16 cellular contexts compared by ENCODE assay signal in genomic region chr1:56301791-56302190, GRCh38.
DNase-seq lines count a peak whose midpoint lies in the region; ATAC-seq and TF ChIP-seq lines count a peak whose summit lies in the region.
"Had no signal": no experiment of that assay in that cellular context is flagged by ENCODE, and none has a peak within 500 bp of the region (broad histone marks: within the 10 kb centered on the region; RNA-seq: fewer than 3 reads in every experiment).

No MANE protein-coding gene starts in this region.

- TF ChIP-seq CTCF in RWPE2 (IDR thresholded peaks at IDR 0.05; ENCODE audit: poor library complexity, severe bottlenecking) (no peak), fibroblast of mammary gland (conservative IDR thresholded peaks at IDR 0.05; ENCODE audit: control insufficient read depth, insufficient read depth, low read depth, low read length) (no peak), left ventricle myocardium inferior (IDR thresholded peaks at IDR 0.05; ENCODE audit: borderline replicate concordance) (no peak)

- H3K36me3 ChIP-seq in RWPE2 (ENCODE audit: low read depth) (no peaks in the 10 kb centered on the region), left ventricle myocardium inferior (no peaks in the 10 kb centered on the region)
- H3K36me3 ChIP-seq: heart left ventricle, transverse colon had no signal

- H3K4me3 ChIP-seq in RWPE2 (ENCODE audit: severe bottlenecking) (no peak overlapping the region), fibroblast of mammary gland (ENCODE audit: control insufficient read depth, low read depth, low read length) (no peak overlapping the region), skeletal muscle cell (ENCODE audit: low read depth, low read length) (no peak overlapping the region), left ventricle myocardium inferior (no peak overlapping the region)
- H3K4me3 ChIP-seq: heart left ventricle, transverse colon had no signal

- CTCF ChIA-PET in activated CD8-positive, alpha-beta T cell treated with anti-CD3 and anti-CD28 coated beads, Interleukin-2, amount 10 ng/mL, durations not matched to agents 7 days and 5 days (lab: Charles Lee), result no interaction called here

- intact Hi-C loops in left ventricle myocardium inferior (cut with micrococcal nuclease), result no loop called here

- H3K4me1 ChIP-seq in RWPE2 (ENCODE audit: insufficient read depth, poor library complexity, severe bottlenecking), result no peaks in the 10 kb centered on the region
- H3K4me1 ChIP-seq in left ventricle myocardium inferior, result peaks cover 53% of the 10 kb centered on the region

- DNase-seq in GM03348 (ENCODE audit: low spot score) (peak; percentile 43), RWPE2 (ENCODE audit: low spot score) (no peak), fibroblast of mammary gland (ENCODE audit: low read depth) (peak; percentile 89), skeletal muscle cell (ENCODE audit: low read depth) (peak; percentile 53), RKO (ENCODE audit: low spot score) (no peak), left ventricle myocardium inferior (no peak)
- DNase-seq in activated CD8-positive, alpha-beta T cell treated with anti-CD3 and anti-CD28 coated beads, Interleukin-2, amount 10 ng/mL, durations not matched to agents 7 days and 5 days, result no peak
- DNase-seq: activated CD4-positive, alpha-beta T cell treated with anti-CD3 and anti-CD28 coated beads, Interleukin-2, amount 10 ng/mL, durations not matched to agents 7 days and 5 days; anterior cingulate cortex; heart left ventricle; left cardiac atrium; NCI-H187 treated with DMSO at 0.1 percent for 48 hours; NCI-H82; T-helper 9 cell; transverse colon had no signal

- no peak overlapping the region for H3K4me3 Mint-ChIP-seq in activated CD8-positive, alpha-beta T cell treated with anti-CD3 and anti-CD28 coated beads, Interleukin-2, amount 10 ng/mL, durations not matched to agents 7 days and 5 days
- H3K4me3 Mint-ChIP-seq: activated CD4-positive, alpha-beta T cell treated with anti-CD3 and anti-CD28 coated beads, Interleukin-2, amount 10 ng/mL, durations not matched to agents 7 days and 5 days had no signal

- H3K36me3 Mint-ChIP-seq in activated CD8-positive, alpha-beta T cell treated with anti-CD3 and anti-CD28 coated beads, Interleukin-2, amount 10 ng/mL, durations not matched to agents 7 days and 5 days (ENCODE audit: low read depth), result no peaks in the 10 kb centered on the region

- ATAC-seq in RWPE2 (ENCODE audit: low read depth), result peak; percentile 17; the same call in 1 of the 3 replicates
- no peak for ATAC-seq in activated CD8-positive, alpha-beta T cell treated with anti-CD3 and anti-CD28 coated beads, Interleukin-2, amount 10 ng/mL, durations not matched to agents 7 days and 5 days
- no peak for ATAC-seq in GM18873 (IDR thresholded peaks at IDR 0.05; ENCODE audit: low FRiP score, unreplicated experiment)

- H3K4me1 Mint-ChIP-seq in activated CD8-positive, alpha-beta T cell treated with anti-CD3 and anti-CD28 coated beads, Interleukin-2, amount 10 ng/mL, durations not matched to agents 7 days and 5 days (ENCODE audit: low read depth), result no peaks in the 10 kb centered on the region
- H3K4me1 Mint-ChIP-seq: activated CD4-positive, alpha-beta T cell treated with anti-CD3 and anti-CD28 coated beads, Interleukin-2, amount 10 ng/mL, durations not matched to agents 7 days and 5 days had no signal

- H3K27ac ChIP-seq in RWPE2 (ENCODE audit: poor library complexity, severe bottlenecking), result no peak overlapping the region
- no peak overlapping the region for H3K27ac ChIP-seq in left ventricle myocardium inferior (replicated peaks)
- H3K27ac ChIP-seq: heart left ventricle, transverse colon had no signal

- H3K27me3 Mint-ChIP-seq in activated CD8-positive, alpha-beta T cell treated with anti-CD3 and anti-CD28 coated beads, Interleukin-2, amount 10 ng/mL, durations not matched to agents 7 days and 5 days (ENCODE audit: low read depth), result no peaks in the 10 kb centered on the region
- H3K27me3 Mint-ChIP-seq: activated CD4-positive, alpha-beta T cell treated with anti-CD3 and anti-CD28 coated beads, Interleukin-2, amount 10 ng/mL, durations not matched to agents 7 days and 5 days had no signal

- H3K27me3 ChIP-seq in RWPE2 (ENCODE audit: insufficient read depth, poor library complexity, severe bottlenecking) (no peaks in the 10 kb centered on the region), left ventricle myocardium inferior (ENCODE audit: low read depth) (no peaks in the 10 kb centered on the region)
- H3K27me3 ChIP-seq: heart left ventricle, transverse colon had no signal

- H3K9me3 ChIP-seq in RWPE2 (ENCODE audit: severe bottlenecking) (no peaks in the 10 kb centered on the region), left ventricle myocardium inferior (replicated peaks) (no peaks in the 10 kb centered on the region)
- H3K9me3 ChIP-seq: heart left ventricle, transverse colon had no signal

- no peaks in the 10 kb centered on the region for H3K9me3 Mint-ChIP-seq in activated CD8-positive, alpha-beta T cell treated with anti-CD3 and anti-CD28 coated beads, Interleukin-2, amount 10 ng/mL, durations not matched to agents 7 days and 5 days (ENCODE audit: insufficient read depth)
- H3K9me3 Mint-ChIP-seq: activated CD4-positive, alpha-beta T cell treated with anti-CD3 and anti-CD28 coated beads, Interleukin-2, amount 10 ng/mL, durations not matched to agents 7 days and 5 days had no signal

- POLR2A ChIA-PET in activated CD8-positive, alpha-beta T cell treated with anti-CD3 and anti-CD28 coated beads, Interleukin-2, amount 10 ng/mL, durations not matched to agents 7 days and 5 days (lab: Charles Lee), result no interaction called here

- no peak overlapping the region for H3K27ac Mint-ChIP-seq in activated CD8-positive, alpha-beta T cell treated with anti-CD3 and anti-CD28 coated beads, Interleukin-2, amount 10 ng/mL, durations not matched to agents 7 days and 5 days
- H3K27ac Mint-ChIP-seq: activated CD4-positive, alpha-beta T cell treated with anti-CD3 and anti-CD28 coated beads, Interleukin-2, amount 10 ng/mL, durations not matched to agents 7 days and 5 days had no signal

Comparison
In these comparisons a context has a peak if more than half of its experiments do, and no peak if none do; other contexts are left out.
1. DNase-seq: peak in GM03348 (single experiment), fibroblast of mammary gland (single experiment) and skeletal muscle cell (single experiment); none in RWPE2 (single experiment), RKO (single experiment), left ventricle myocardium inferior (single experiment) and activated CD8-positive, alpha-beta T cell treated with anti-CD3 and anti-CD28 coated beads, Interleukin-2, amount 10 ng/mL, durations not matched to agents 7 days and 5 days (single experiment).